8 cellular contexts compared by ENCODE assay signal in the genomic region with DNA sequence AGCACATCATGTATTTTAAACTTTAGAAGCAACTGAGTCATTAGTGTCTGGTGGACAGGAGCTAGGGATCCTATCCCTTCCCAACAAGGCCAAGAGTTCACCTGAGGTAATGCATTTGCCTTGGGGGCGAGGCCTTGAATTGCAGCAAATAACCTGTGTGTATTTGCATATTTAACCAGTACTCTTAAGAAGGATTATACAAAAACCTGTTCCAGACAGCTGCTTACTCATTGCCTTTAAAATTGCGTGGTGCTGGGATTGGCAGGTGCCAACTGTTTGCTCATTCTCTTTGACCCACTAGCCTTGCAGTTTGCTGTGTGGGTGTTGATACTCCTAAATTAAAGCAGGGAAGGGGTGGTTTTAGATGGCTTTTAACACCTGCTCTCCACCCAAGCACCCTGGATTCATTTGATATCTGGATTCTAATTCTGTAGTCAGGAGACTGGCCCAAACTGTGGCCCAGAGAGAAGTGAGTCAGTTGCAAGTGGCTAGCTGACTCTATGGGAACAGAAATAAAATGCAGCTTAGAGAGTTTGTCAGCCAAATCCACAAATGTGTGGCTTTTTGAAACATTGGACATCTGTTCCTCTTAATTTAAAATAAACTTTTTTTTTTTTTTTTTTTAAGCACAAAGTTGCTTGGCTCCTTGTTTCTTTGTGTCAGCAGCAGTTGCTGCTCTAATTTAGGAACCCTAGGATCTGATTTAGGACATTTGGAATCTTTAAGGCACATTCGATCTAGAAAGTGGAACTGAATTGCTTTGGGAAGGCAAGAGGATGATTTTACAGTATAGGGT. TPM values are rescaled to one million over a fixed set of nuclear protein-coding genes. Genes with fewer than 3 reads are reported as not detected.
DNase-seq lines count a peak whose midpoint lies in the region; ATAC-seq and TF ChIP-seq lines count a peak whose summit lies in the region.

No MANE protein-coding gene starts in this region.

- peak; percentile 28 for DNase-seq in NCI-H1105 treated with DMSO at 0.1 percent for 48 hours (lab: John Stamatoyannopoulos, UW)
- no peak for DNase-seq in NCI-H1105 (lab: John Stamatoyannopoulos, UW)
- DNase-seq in NCI-H1930 (lab: John Stamatoyannopoulos, UW) = peak; percentile 58 to 80
- DNase-seq in activated CD4-positive, alpha-beta T cell treated with anti-CD3 and anti-CD28 coated beads for 36 hours = peak; percentile 66
- DNase-seq in esophagus squamous epithelium (lab: John Stamatoyannopoulos, UW) = no peak
- no peak for DNase-seq in ovary

- peak overlapping the region in 3 of 4 donors; percentile 14 to 30 (median 18) for H3K4me3 ChIP-seq in esophagus squamous epithelium
- no peak overlapping the region for H3K4me3 ChIP-seq in neutrophil (ENCODE audit: low read depth in 1 of 2, low read length in 1 of 2)
- H3K4me3 ChIP-seq in ovary = no peak overlapping the region

- peaks cover 0 to 5% (median 0%) of the 10 kb centered on the region in 3 donors for H3K36me3 ChIP-seq in esophagus squamous epithelium
- peaks cover 30% of the 10 kb centered on the region for H3K36me3 ChIP-seq in neutrophil
- no peaks in the 10 kb centered on the region for H3K36me3 ChIP-seq in ovary

- H3K4me1 Mint-ChIP-seq in activated CD4-positive, alpha-beta T cell treated with anti-CD3 and anti-CD28 coated beads for 36 hours = peaks cover 75% of the 10 kb centered on the region

- H3K36me3 Mint-ChIP-seq in activated CD4-positive, alpha-beta T cell treated with anti-CD3 and anti-CD28 coated beads for 36 hours (ENCODE audit: low read depth) = peaks cover 32% of the 10 kb centered on the region

- POLR2A ChIA-PET in activated CD4-positive, alpha-beta T cell treated with anti-CD3 and anti-CD28 coated beads for 36 hours (lab: Charles Lee) = interaction anchor here (0.6 to 4.4 kb wide), 7 partner anchors 8 to 94 kb away, joined by 3 to 39 read pairs (median 3); no protein-coding TSS in a partner anchor

- 7 to 13% methylated on average over 3 of the region's 3 CpGs for WGBS in esophagus squamous epithelium, 2 donors
- 23 to 30% (median 25%) methylated on average over 3 of the region's 3 CpGs for WGBS in ovary, 3 donors

- TF ChIP-seq EP300 in ovary (IDR thresholded peaks at IDR 0.05) = no peak

- no peak for TF ChIP-seq POLR2A in esophagus squamous epithelium (IDR thresholded peaks at IDR 0.05)
- no peak for TF ChIP-seq POLR2A in ovary (IDR thresholded peaks at IDR 0.05)

- no peaks in the 10 kb centered on the region for H3K9me3 Mint-ChIP-seq in activated CD4-positive, alpha-beta T cell treated with anti-CD3 and anti-CD28 coated beads for 36 hours (ENCODE audit: low read depth)

- intact Hi-C loops in activated CD4-positive, alpha-beta T cell treated with anti-CD3 and anti-CD28 coated beads for 36 hours (cut with DNase I, micrococcal nuclease) = loop anchor here (1.0 to 10.0 kb wide), 6 partner anchors 47 to 485 kb away; partner anchors contain the start of genes RPS6KB1 (in 2 of the 2), TUBD1 (in 2 of the 2), PTRH2 (in 1 of the 2) and VMP1 (in 1 of the 2)
- intact Hi-C loops in esophagus squamous epithelium (cut with DNase I) (no loop called here), ovary (cut with DNase I) (no loop called here)

- peak overlapping the region; percentile 89 to 99 (median 92) for H3K27ac ChIP-seq in esophagus squamous epithelium
- peak overlapping the region; percentile 65 for H3K27ac ChIP-seq in neutrophil
- H3K27ac ChIP-seq in ovary = peak overlapping the region in 1 of 2 donors; percentile 67

- H3K27ac Mint-ChIP-seq in activated CD4-positive, alpha-beta T cell treated with anti-CD3 and anti-CD28 coated beads for 36 hours = peak overlapping the region; percentile 90

- H3K4me3 Mint-ChIP-seq in activated CD4-positive, alpha-beta T cell treated with anti-CD3 and anti-CD28 coated beads for 36 hours = peak overlapping the region; percentile 46

- TF ChIP-seq CTCF in esophagus squamous epithelium (IDR thresholded peaks at IDR 0.05) (peak in 2 of 6 experiments; percentile 19 to 37), neutrophil (IDR thresholded peaks at IDR 0.05) (no peak), ovary (IDR thresholded peaks at IDR 0.05) (no peak)

- ATAC-seq in activated CD4-positive, alpha-beta T cell treated with anti-CD3 and anti-CD28 coated beads for 36 hours = peak; percentile 10
- ATAC-seq in HG02623 (IDR thresholded peaks at IDR 0.05; ENCODE audit: unreplicated experiment) = no peak

- H3K4me1 ChIP-seq in esophagus squamous epithelium = peaks cover 37 to 100% (median 67%) of the 10 kb centered on the region in 3 donors
- H3K4me1 ChIP-seq in neutrophil (ENCODE audit: control insufficient read depth in 1 of 2, insufficient read depth in 1 of 2, low read depth in 1 of 2, low read length in 1 of 2) = peaks cover 41 to 52% of the 10 kb centered on the region in 2 experiments
- peaks cover 17% of the 10 kb centered on the region for H3K4me1 ChIP-seq in ovary (ENCODE audit: insufficient read depth)

- no peaks in the 10 kb centered on the region for H3K9me3 ChIP-seq in esophagus squamous epithelium
- H3K9me3 ChIP-seq in neutrophil = no peaks in the 10 kb centered on the region
- H3K9me3 ChIP-seq in ovary = no peaks in the 10 kb centered on the region

- CTCF ChIA-PET in activated CD4-positive, alpha-beta T cell treated with anti-CD3 and anti-CD28 coated beads for 36 hours (lab: Charles Lee) = interaction anchor here (0.6 to 6.5 kb wide), 7 partner anchors 7 to 518 kb away, joined by 3 to 73 read pairs (median 4); no protein-coding TSS in a partner anchor

- peaks cover 2% of the 10 kb centered on the region for H3K27me3 Mint-ChIP-seq in activated CD4-positive, alpha-beta T cell treated with anti-CD3 and anti-CD28 coated beads for 36 hours

- H3K27me3 ChIP-seq in esophagus squamous epithelium (no peaks in the 10 kb centered on the region), neutrophil (no peaks in the 10 kb centered on the region), ovary (no peaks in the 10 kb centered on the region)

RNA-seq across cellular contexts. Expression of gene TUBD1, which starts 47.0 kb away (rescaled TPM):
- total RNA-seq in activated CD4-positive, alpha-beta T cell treated with anti-CD3 and anti-CD28 coated beads for 36 hours = 10 to 100 TPM; 10.6 to 11.0 TPM
- total RNA-seq in esophagus squamous epithelium = 10 to 100 TPM in 2 of 4 donors, 1 to 10 TPM in 2; 8.0 to 16.0 (median 12.5) TPM
- total RNA-seq in ovary = 10 to 100 TPM; 10.6 to 22.9 (median 14.3) TPM
- polyA plus RNA-seq in ovary = 10 to 100 TPM in 1 of 2 donors, 1 to 10 TPM in 1; 9.1 to 10.2 TPM

RNA-seq across cellular contexts. Expression of gene RPS6KB1, which starts 47.1 kb away (rescaled TPM):
- total RNA-seq in activated CD4-positive, alpha-beta T cell treated with anti-CD3 and anti-CD28 coated beads for 36 hours = 10 to 100 TPM; 52.6 to 54.5 TPM
- total RNA-seq in esophagus squamous epithelium (10 to 100 TPM; 18.4 to 49.2 (median 25.9) TPM), ovary (10 to 100 TPM; 29.2 to 46.2 (median 41.1) TPM)
- polyA plus RNA-seq in ovary = 10 to 100 TPM; 14.8 to 22.7 TPM

Comparison
In these comparisons a context has a peak if more than half of its experiments do, and no peak if none do; other contexts are left out.
1. DNase-seq: peak in NCI-H1105 treated with DMSO at 0.1 percent for 48 hours (single experiment), NCI-H1930 (2 of 2) and activated CD4-positive, alpha-beta T cell treated with anti-CD3 and anti-CD28 coated beads for 36 hours (single experiment); none in NCI-H1105 (single experiment), esophagus squamous epithelium (single experiment) and ovary (0 of 5).
2. H3K4me3 ChIP-seq: peak in esophagus squamous epithelium (3 of 4); none in neutrophil (0 of 2) and ovary (single experiment).
3. intact Hi-C loops: an anchor here in activated CD4-positive, alpha-beta T cell treated with anti-CD3 and anti-CD28 coated beads for 36 hours (1.0 to 10.0 kb wide); none called in esophagus squamous epithelium and ovary.